Comparison of ENCODE assay signal across 8 cellular contexts in the genomic region with DNA sequence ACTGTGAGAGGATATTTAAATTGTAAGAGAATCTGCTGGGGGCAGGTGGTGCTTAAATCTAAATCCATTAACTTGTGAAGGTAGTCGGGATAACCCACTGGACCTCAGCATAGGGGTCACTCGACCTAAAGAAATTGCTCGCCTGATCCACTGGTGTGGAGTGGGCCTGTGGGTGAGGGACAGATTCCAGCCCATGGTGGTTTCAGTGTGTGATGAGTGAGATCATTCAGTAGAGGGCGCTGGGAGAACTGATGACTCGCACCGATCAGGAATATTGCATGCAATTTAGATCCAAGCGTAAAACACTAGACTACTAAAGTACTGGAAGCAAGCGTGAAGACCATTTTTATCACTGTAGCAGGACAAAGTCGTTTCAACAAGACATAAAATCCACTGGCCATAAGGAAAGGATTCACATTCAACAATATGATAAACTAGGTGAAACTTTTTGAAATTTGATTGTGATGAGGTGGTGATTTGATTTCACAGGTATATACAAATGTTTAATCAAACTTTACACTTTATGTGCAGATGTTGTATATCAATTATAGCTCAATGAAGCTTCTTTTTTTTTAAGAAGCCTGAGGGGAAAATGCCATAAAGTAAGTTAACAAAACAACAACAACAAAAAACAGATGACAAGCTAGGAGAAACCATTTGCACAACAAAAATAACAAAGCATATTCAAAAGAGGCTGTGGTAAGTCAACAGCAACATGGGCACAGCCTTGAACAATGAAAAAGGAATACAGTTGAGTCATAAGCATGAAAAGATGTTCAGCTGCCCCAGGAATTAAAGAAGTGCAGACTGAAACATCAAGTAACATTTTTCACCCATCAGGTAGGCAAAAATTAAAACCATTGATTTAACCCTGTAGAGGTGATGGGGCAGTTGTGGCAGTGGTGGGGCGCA. TPM values are rescaled to one million over a fixed set of nuclear protein-coding genes. Genes with fewer than 3 reads are reported as not detected.
DNase-seq lines count a peak whose midpoint lies in the region; ATAC-seq and TF ChIP-seq lines count a peak whose summit lies in the region.

No MANE protein-coding gene starts in this region.

- no peak overlapping the region for H3K27ac Mint-ChIP-seq in CD8-positive, alpha-beta T cell
- no peak overlapping the region for H3K27ac Mint-ChIP-seq in activated T-cell treated with anti-CD3 and anti-CD28 coated beads, Interleukin-2, amount 50 U/mL, for 72 hours

- no peaks in the 10 kb centered on the region for H3K36me3 Mint-ChIP-seq in CD8-positive, alpha-beta T cell
- no peaks in the 10 kb centered on the region for H3K36me3 Mint-ChIP-seq in activated T-cell treated with anti-CD3 and anti-CD28 coated beads, Interleukin-2, amount 50 U/mL, for 72 hours (ENCODE audit: insufficient read depth in 2 of 2)

- no peaks in the 10 kb centered on the region for H3K9me3 Mint-ChIP-seq in CD8-positive, alpha-beta T cell
- no peaks in the 10 kb centered on the region for H3K9me3 Mint-ChIP-seq in activated T-cell treated with anti-CD3 and anti-CD28 coated beads, Interleukin-2, amount 50 U/mL, for 72 hours

- H3K27ac ChIP-seq in CD8-positive, alpha-beta T cell (ENCODE audit: low read depth, low read length) = no peak overlapping the region

- DNase-seq in CD8-positive, alpha-beta T cell = peak in 5 of 7 experiments; percentile 17 to 56 (median 40)
- DNase-seq in NCI-H345 treated with DMSO at 0.1 percent for 48 hours (lab: John Stamatoyannopoulos, UW; ENCODE audit: unreplicated experiment) (peak; percentile 38), germinal center (ENCODE audit: low spot score) (peak; percentile 70), occipital lobe (lab: John Stamatoyannopoulos, UW) (peak; percentile 29), OCI-M2 (lab: John Stamatoyannopoulos, UW; ENCODE audit: unreplicated experiment) (no peak)
- peak; percentile 26 to 45 for DNase-seq in activated T-cell treated with anti-CD3 and anti-CD28 coated beads, Interleukin-2, amount 50 U/mL, for 72 hours

- peak; percentile 54 for TF ChIP-seq CTCF in CD8-positive, alpha-beta T cell (IDR thresholded peaks at IDR 0.05)

- H3K9me3 ChIP-seq in CD8-positive, alpha-beta T cell (ENCODE audit: low read length) = no peaks in the 10 kb centered on the region

- no peaks in the 10 kb centered on the region for H3K27me3 ChIP-seq in CD8-positive, alpha-beta T cell (ENCODE audit: insufficient read depth, low read length)

- peak; percentile 83 for ATAC-seq in CD8-positive, alpha-beta T cell
- ATAC-seq in GM18867 (IDR thresholded peaks at IDR 0.05; ENCODE audit: unreplicated experiment) (peak; percentile 78), HG03139 (IDR thresholded peaks at IDR 0.05; ENCODE audit: unreplicated experiment) (peak; percentile 85)
- peak; percentile 66 to 68 for ATAC-seq in activated T-cell treated with anti-CD3 and anti-CD28 coated beads, Interleukin-2, amount 50 U/mL, for 72 hours (replicated peaks in 1 of 2)

- H3K4me1 Mint-ChIP-seq in CD8-positive, alpha-beta T cell (ENCODE audit: low read depth) = no peaks in the 10 kb centered on the region
- H3K4me1 Mint-ChIP-seq in activated T-cell treated with anti-CD3 and anti-CD28 coated beads, Interleukin-2, amount 50 U/mL, for 72 hours (ENCODE audit: low read depth) = peaks cover 6% of the 10 kb centered on the region

- H3K4me3 Mint-ChIP-seq in CD8-positive, alpha-beta T cell = no peak overlapping the region
- no peak overlapping the region for H3K4me3 Mint-ChIP-seq in activated T-cell treated with anti-CD3 and anti-CD28 coated beads, Interleukin-2, amount 50 U/mL, for 72 hours

- no peaks in the 10 kb centered on the region for H3K36me3 ChIP-seq in CD8-positive, alpha-beta T cell (ENCODE audit: insufficient read depth, low read length)

- no peaks in the 10 kb centered on the region for H3K4me1 ChIP-seq in CD8-positive, alpha-beta T cell (ENCODE audit: insufficient read depth, low read length)

- peaks cover 6% of the 10 kb centered on the region for H3K27me3 Mint-ChIP-seq in CD8-positive, alpha-beta T cell (ENCODE audit: low read depth)
- H3K27me3 Mint-ChIP-seq in activated T-cell treated with anti-CD3 and anti-CD28 coated beads, Interleukin-2, amount 50 U/mL, for 72 hours (ENCODE audit: low read depth) = peaks cover 3% of the 10 kb centered on the region

- intact Hi-C loops in CD8-positive, alpha-beta T cell (cut with DNase I, micrococcal nuclease) = loop anchor here (1.0 kb wide), 1 partner anchor 292 kb away; no protein-coding TSS in a partner anchor

- POLR2A ChIA-PET in CD8-positive, alpha-beta T cell (lab: Charles Lee) = interaction anchor here (0.7 to 1.2 kb wide), 3 partner anchors 38 to 572 kb away, joined by 3 read pairs; a partner anchor contains a TSS

- H3K4me3 ChIP-seq in CD8-positive, alpha-beta T cell (ENCODE audit: low read depth, low read length) = no peak overlapping the region

- CTCF ChIA-PET in CD8-positive, alpha-beta T cell (lab: Charles Lee) = interaction anchor here (0.6 to 4.3 kb wide), 24 partner anchors 13 to 1502 kb away, joined by 3 to 55 read pairs (median 5); a partner anchor contains a TSS

RNA-seq across cellular contexts. Expression of a gene that starts 7.5 kb away (rescaled TPM):
- total RNA-seq in CD8-positive, alpha-beta T cell = 10 to 100 TPM; 36.9 to 37.5 TPM
- total RNA-seq in activated T-cell treated with anti-CD3 and anti-CD28 coated beads, Interleukin-2, amount 50 U/mL, for 72 hours = 10 to 100 TPM; 34.8 to 34.9 TPM
- total RNA-seq in occipital lobe = 30.7 TPM

RNA-seq across cellular contexts. Expression of a gene that starts 23.3 kb away (rescaled TPM):
- not detected for total RNA-seq in CD8-positive, alpha-beta T cell
- under 1 TPM; 0.07 TPM for total RNA-seq in activated T-cell treated with anti-CD3 and anti-CD28 coated beads, Interleukin-2, amount 50 U/mL, for 72 hours
- total RNA-seq in occipital lobe = 0.94 TPM

RNA-seq across cellular contexts. Expression of a gene that starts 38.7 kb away (rescaled TPM):
- total RNA-seq in CD8-positive, alpha-beta T cell = 10 to 100 TPM; 18.6 to 20.3 TPM
- total RNA-seq in activated T-cell treated with anti-CD3 and anti-CD28 coated beads, Interleukin-2, amount 50 U/mL, for 72 hours = 10 to 100 TPM; 25.7 to 32.1 TPM
- 37.3 TPM for total RNA-seq in occipital lobe
